ENCODE assay signal across 8 cellular contexts in the genomic region with DNA sequence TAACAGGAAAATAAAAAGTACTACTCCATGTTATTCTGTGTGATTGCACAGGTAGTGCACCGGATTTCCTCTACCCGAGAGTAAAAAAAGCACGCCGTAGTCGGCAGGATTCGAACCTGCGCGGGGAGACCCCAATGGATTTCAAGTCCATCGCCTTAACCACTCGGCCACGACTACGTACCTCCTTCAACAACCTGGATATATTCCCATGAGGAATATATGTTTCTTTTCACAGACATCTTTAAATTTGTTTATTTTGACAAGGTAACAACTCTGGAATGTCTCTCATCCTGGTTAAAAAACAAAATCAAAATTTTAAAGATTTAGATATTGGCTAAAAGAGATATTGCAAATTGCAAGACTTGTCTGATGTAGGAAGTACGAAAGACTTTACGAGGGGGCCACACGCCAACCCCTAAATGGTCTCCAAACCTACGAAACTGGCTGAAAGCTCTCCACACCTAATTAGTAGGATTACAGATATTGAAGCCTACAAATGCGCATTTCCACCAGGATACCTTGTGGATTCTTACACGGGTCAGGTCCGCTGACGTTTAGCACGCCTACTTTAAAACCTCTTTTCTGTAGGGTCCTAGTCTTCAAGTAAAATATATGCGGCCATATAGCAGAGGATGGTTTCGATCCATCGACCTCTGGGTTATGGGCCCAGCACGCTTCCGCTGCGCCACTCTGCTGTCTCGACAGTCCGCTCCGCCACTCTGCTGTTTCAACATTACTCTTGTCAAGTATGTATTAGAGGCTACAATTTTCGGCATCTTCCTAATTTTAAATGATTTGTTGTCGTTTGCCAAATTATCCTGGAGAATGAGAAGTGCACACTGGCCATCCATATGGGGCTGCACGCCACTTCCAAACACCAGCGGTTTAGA. TPM values are rescaled to one million over a fixed set of nuclear protein-coding genes. Genes with fewer than 3 reads are reported as not detected.
A peak's percentile ranks its signal among the peaks of the same experiment; 100 is the strongest.
DNase-seq lines count a peak whose midpoint lies in the region; ATAC-seq, FAIRE-seq and TF ChIP-seq lines count a peak whose summit lies in the region.

No MANE protein-coding gene starts in this region.

- DNase-seq in GM12892 (ENCODE audit: insufficient read length): no peak
- peak; percentile 96 for DNase-seq in NCI-H82 (lab: John Stamatoyannopoulos, UW)
- DNase-seq in activated CD8-positive, alpha-beta memory T cell treated with anti-CD3 and anti-CD28 coated beads for 1 hour (ENCODE audit: extremely low read depth in 1 of 2, low read depth in 1 of 2): peak; percentile 68 to 69
- DNase-seq in effector memory CD4-positive, alpha-beta T cell: peak; percentile 65 to 77 (median 75)
- DNase-seq in mesothelial cell of epicardium (ENCODE audit: low spot score in 2 of 2, unreplicated experiment in 2 of 2): peak; percentile 45 to 82
- DNase-seq in stimulated activated CD8-positive, alpha-beta memory T cell treated with anti-CD3 and anti-CD28 coated beads, Interleukin-15, amount 100 ng/mL, for 24 hours (ENCODE audit: low read depth): peak; percentile 72
- DNase-seq in AG08396 (ENCODE audit: low spot score): no peak

- H3K27ac ChIP-seq in effector memory CD4-positive, alpha-beta T cell (ENCODE audit: insufficient read depth, low read length, poor library complexity, severe bottlenecking): peak overlapping the region; percentile 36

- H3K9me3 ChIP-seq in effector memory CD4-positive, alpha-beta T cell (ENCODE audit: control insufficient read depth, low read length): no peaks in the 10 kb centered on the region

- TF ChIP-seq CTCF in mesothelial cell of epicardium (IDR thresholded peaks at IDR 0.05; ENCODE audit: unreplicated experiment): no peak

- H3K4me3 Mint-ChIP-seq in mesothelial cell of epicardium: peak overlapping the region; percentile 74

- TF ChIP-seq POLR2A in GM12892 (IDR thresholded peaks at IDR 0.05; ENCODE audit: low read depth, low read length): no peak

- H3K27me3 Mint-ChIP-seq in mesothelial cell of epicardium (ENCODE audit: low read depth): peaks cover 2% of the 10 kb centered on the region

- peaks cover 16% of the 10 kb centered on the region for H3K4me1 Mint-ChIP-seq in mesothelial cell of epicardium

- H3K27ac Mint-ChIP-seq in mesothelial cell of epicardium: peak overlapping the region; percentile 72

- H3K27me3 ChIP-seq in effector memory CD4-positive, alpha-beta T cell (replicated peaks; ENCODE audit: control insufficient read depth, insufficient read depth, low read length, poor library complexity, severe bottlenecking): no peaks in the 10 kb centered on the region

- no peaks in the 10 kb centered on the region for H3K36me3 ChIP-seq in effector memory CD4-positive, alpha-beta T cell (ENCODE audit: control insufficient read depth, insufficient read depth, low read length)

- peak; percentile 73 for FAIRE-seq in GM12892 (lab: Jason Lieb, UNC)

- no peaks in the 10 kb centered on the region for H3K36me3 Mint-ChIP-seq in mesothelial cell of epicardium

- H3K9me3 Mint-ChIP-seq in mesothelial cell of epicardium: no peaks in the 10 kb centered on the region

- peak; percentile 42 for ATAC-seq in HG03439 (IDR thresholded peaks at IDR 0.05; ENCODE audit: unreplicated experiment)

- H3K4me1 ChIP-seq in effector memory CD4-positive, alpha-beta T cell (ENCODE audit: control insufficient read depth, insufficient read depth, low read length, poor library complexity, severe bottlenecking): no peaks in the 10 kb centered on the region

- peak overlapping the region; percentile 62 for H3K4me3 ChIP-seq in effector memory CD4-positive, alpha-beta T cell (ENCODE audit: insufficient read depth, low read depth, low read length, poor library complexity, severe bottlenecking)

RNA-seq across cellular contexts. Expression of gene BTN3A2, which starts 52.3 kb away (rescaled TPM):
- 65.0 TPM for polyA plus RNA-seq in GM12892 (2012; ENCODE audit: missing spikeins)
- 19.2 to 21.5 TPM (median 21.3 TPM) in 3 replicates for total RNA-seq in mesothelial cell of epicardium

Comparison
In these comparisons a context has a peak if more than half of its experiments do, and no peak if none do; other contexts are left out.
1. DNase-seq: peak in NCI-H82 (single experiment), activated CD8-positive, alpha-beta memory T cell treated with anti-CD3 and anti-CD28 coated beads for 1 hour (2 of 2), effector memory CD4-positive, alpha-beta T cell (3 of 3), mesothelial cell of epicardium (2 of 2) and stimulated activated CD8-positive, alpha-beta memory T cell treated with anti-CD3 and anti-CD28 coated beads, Interleukin-15, amount 100 ng/mL, for 24 hours (single experiment); none in GM12892 (single experiment) and AG08396 (single experiment).